In the genomic region with DNA sequence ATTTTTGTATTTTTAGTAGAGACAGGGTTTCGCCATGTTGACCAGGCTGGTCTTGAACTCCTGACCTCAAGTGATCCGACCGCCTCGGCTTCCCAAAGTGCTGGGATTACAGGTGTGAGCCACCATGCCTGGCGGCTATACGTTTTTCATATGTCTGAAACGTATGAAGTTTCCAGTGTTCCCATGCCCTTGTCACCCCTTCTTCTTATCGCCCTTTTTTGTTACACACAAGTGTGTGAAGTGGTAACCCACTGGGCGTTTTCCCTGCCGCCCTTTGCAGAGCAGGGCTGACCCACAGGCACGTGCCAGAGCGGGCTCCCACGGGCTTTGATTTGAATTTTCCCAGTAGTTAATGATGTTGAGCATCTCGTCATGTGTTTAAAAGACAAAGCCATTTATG, we compare ENCODE assay signal across 17 cellular contexts. TPM values are rescaled to one million over a fixed set of nuclear protein-coding genes. Genes with fewer than 3 reads are reported as not detected.
DNase-seq lines count a peak whose midpoint lies in the region; ATAC-seq and TF ChIP-seq lines count a peak whose summit lies in the region.
"Had no signal": no experiment of that assay in that cellular context is flagged by ENCODE, and none has a peak within 500 bp of the region (broad histone marks: within the 10 kb centered on the region; RNA-seq: fewer than 3 reads in every experiment).

No MANE protein-coding gene starts in this region.

- no peak for ATAC-seq in activated CD8-positive, alpha-beta T cell treated with anti-CD3 and anti-CD28 coated beads for 36 hours
- no peak for ATAC-seq in activated CD8-positive, alpha-beta T cell treated with anti-CD3 and anti-CD28 coated beads, Interleukin-2, amount 10 ng/mL, durations not matched to agents 7 days and 5 days
- ATAC-seq in stimulated activated naive CD8-positive, alpha-beta T cell treated with anti-CD3 and anti-CD28 coated beads, Interleukin-15, Interleukin-2, amounts not matched to agents 100 U/mL and 50 U/mL, for 24 hours, result no peak

- H3K27ac Mint-ChIP-seq in activated CD8-positive, alpha-beta T cell treated with anti-CD3 and anti-CD28 coated beads for 36 hours, result peak overlapping the region; percentile 18
- H3K27ac Mint-ChIP-seq in activated CD8-positive, alpha-beta T cell treated with anti-CD3 and anti-CD28 coated beads, Interleukin-2, amount 10 ng/mL, durations not matched to agents 7 days and 5 days, result no peak overlapping the region
- H3K27ac Mint-ChIP-seq in stimulated activated naive CD8-positive, alpha-beta T cell treated with anti-CD3 and anti-CD28 coated beads, Interleukin-15, Interleukin-2, amounts not matched to agents 100 ng/mL and 50 ng/mL, for 24 hours, result peak overlapping the region; percentile 67
- H3K27ac Mint-ChIP-seq: CD14-positive monocyte had no signal

- in situ Hi-C loops in GM13976 (cut with MboI; ENCODE audit: low sequenced_read_pairs, unreplicated experiment), result no loop called here

- CTCF ChIA-PET in activated CD8-positive, alpha-beta T cell treated with anti-CD3 and anti-CD28 coated beads for 36 hours (lab: Charles Lee), result interaction anchor here (1.5 to 1.6 kb wide), 2 partner anchors 41 to 53 kb away, joined by 3 to 9 read pairs; no protein-coding TSS in a partner anchor
- CTCF ChIA-PET in activated CD8-positive, alpha-beta T cell treated with anti-CD3 and anti-CD28 coated beads, Interleukin-2, amount 10 ng/mL, durations not matched to agents 7 days and 5 days (lab: Charles Lee), result interaction anchor here (1.2 to 2.8 kb wide), 2 partner anchors 53 kb away, joined by 3 to 10 read pairs; no protein-coding TSS in a partner anchor

- intact Hi-C loops in activated CD8-positive, alpha-beta T cell treated with anti-CD3 and anti-CD28 coated beads for 36 hours (cut with micrococcal nuclease), result no loop called here

- peaks cover 32% of the 10 kb centered on the region for H3K36me3 Mint-ChIP-seq in activated CD8-positive, alpha-beta T cell treated with anti-CD3 and anti-CD28 coated beads for 36 hours (ENCODE audit: low read depth)
- peaks cover 2% of the 10 kb centered on the region for H3K36me3 Mint-ChIP-seq in activated CD8-positive, alpha-beta T cell treated with anti-CD3 and anti-CD28 coated beads, Interleukin-2, amount 10 ng/mL, durations not matched to agents 7 days and 5 days (ENCODE audit: low read depth)
- H3K36me3 Mint-ChIP-seq in stimulated activated naive CD8-positive, alpha-beta T cell treated with anti-CD3 and anti-CD28 coated beads, Interleukin-15, Interleukin-2, amounts not matched to agents 100 ng/mL and 50 ng/mL, for 24 hours (ENCODE audit: low read depth), result peaks cover 28% of the 10 kb centered on the region

- no peak for DNase-seq in activated CD8-positive, alpha-beta T cell treated with anti-CD3 and anti-CD28 coated beads for 36 hours
- DNase-seq in activated CD8-positive, alpha-beta T cell treated with anti-CD3 and anti-CD28 coated beads, Interleukin-2, amount 10 ng/mL, durations not matched to agents 7 days and 5 days, result no peak
- DNase-seq in stimulated activated naive CD8-positive, alpha-beta T cell treated with anti-CD3 and anti-CD28 coated beads, Interleukin-15, Interleukin-2, amounts not matched to agents 100 U/mL and 50 U/mL, for 24 hours, result no peak
- DNase-seq in mesenteric fat pad (ENCODE audit: low spot score) (peak; percentile 71), NCI-H1105 (lab: John Stamatoyannopoulos, UW) (no peak), GM13976 (ENCODE audit: low spot score) (no peak)
- DNase-seq: COR-L47, DMS153, H7, MG63, NCI-H187 treated with DMSO at 0.1 percent for 48 hours, NCI-H2171, NCI-H82 had no signal

- POLR2A ChIA-PET in activated CD8-positive, alpha-beta T cell treated with anti-CD3 and anti-CD28 coated beads for 36 hours (lab: Charles Lee), result interaction anchor here (1.3 kb wide), 1 partner anchor 214 kb away, joined by 4 read pairs; no protein-coding TSS in a partner anchor
- POLR2A ChIA-PET in activated CD8-positive, alpha-beta T cell treated with anti-CD3 and anti-CD28 coated beads, Interleukin-2, amount 10 ng/mL, durations not matched to agents 7 days and 5 days (lab: Charles Lee), result interaction anchor here (1.8 kb wide), 1 partner anchor 16 kb away, joined by 4 read pairs; no protein-coding TSS in a partner anchor

- peaks cover 28% of the 10 kb centered on the region for H3K9me3 Mint-ChIP-seq in activated CD8-positive, alpha-beta T cell treated with anti-CD3 and anti-CD28 coated beads for 36 hours
- peaks cover 12% of the 10 kb centered on the region for H3K9me3 Mint-ChIP-seq in activated CD8-positive, alpha-beta T cell treated with anti-CD3 and anti-CD28 coated beads, Interleukin-2, amount 10 ng/mL, durations not matched to agents 7 days and 5 days (ENCODE audit: insufficient read depth)
- peaks cover 22% of the 10 kb centered on the region for H3K9me3 Mint-ChIP-seq in stimulated activated naive CD8-positive, alpha-beta T cell treated with anti-CD3 and anti-CD28 coated beads, Interleukin-15, Interleukin-2, amounts not matched to agents 100 ng/mL and 50 ng/mL, for 24 hours

- H3K4me3 Mint-ChIP-seq in activated CD8-positive, alpha-beta T cell treated with anti-CD3 and anti-CD28 coated beads for 36 hours, result no peak overlapping the region
- H3K4me3 Mint-ChIP-seq in activated CD8-positive, alpha-beta T cell treated with anti-CD3 and anti-CD28 coated beads, Interleukin-2, amount 10 ng/mL, durations not matched to agents 7 days and 5 days, result no peak overlapping the region
- no peak overlapping the region for H3K4me3 Mint-ChIP-seq in stimulated activated naive CD8-positive, alpha-beta T cell treated with anti-CD3 and anti-CD28 coated beads, Interleukin-15, Interleukin-2, amounts not matched to agents 100 ng/mL and 50 ng/mL, for 24 hours

- TF ChIP-seq CTCF in activated CD8-positive, alpha-beta T cell treated with anti-CD3 and anti-CD28 coated beads for 36 hours (IDR thresholded peaks at IDR 0.05), result no peak
- TF ChIP-seq CTCF in GM13976 (IDR thresholded peaks at IDR 0.05; ENCODE audit: borderline replicate concordance, control extremely low read depth, extremely low read depth, insufficient read depth, missing control alignments), result no peak

- H3K4me1 Mint-ChIP-seq in activated CD8-positive, alpha-beta T cell treated with anti-CD3 and anti-CD28 coated beads for 36 hours (ENCODE audit: low read depth), result peaks cover 37% of the 10 kb centered on the region
- peaks cover 14% of the 10 kb centered on the region for H3K4me1 Mint-ChIP-seq in activated CD8-positive, alpha-beta T cell treated with anti-CD3 and anti-CD28 coated beads, Interleukin-2, amount 10 ng/mL, durations not matched to agents 7 days and 5 days (ENCODE audit: low read depth)
- H3K4me1 Mint-ChIP-seq in stimulated activated naive CD8-positive, alpha-beta T cell treated with anti-CD3 and anti-CD28 coated beads, Interleukin-15, Interleukin-2, amounts not matched to agents 100 ng/mL and 50 ng/mL, for 24 hours (ENCODE audit: low read depth), result peaks cover 49% of the 10 kb centered on the region

- peaks cover 2% of the 10 kb centered on the region for H3K27me3 Mint-ChIP-seq in activated CD8-positive, alpha-beta T cell treated with anti-CD3 and anti-CD28 coated beads for 36 hours
- peaks cover 2% of the 10 kb centered on the region for H3K27me3 Mint-ChIP-seq in activated CD8-positive, alpha-beta T cell treated with anti-CD3 and anti-CD28 coated beads, Interleukin-2, amount 10 ng/mL, durations not matched to agents 7 days and 5 days (ENCODE audit: low read depth)
- no peaks in the 10 kb centered on the region for H3K27me3 Mint-ChIP-seq in stimulated activated naive CD8-positive, alpha-beta T cell treated with anti-CD3 and anti-CD28 coated beads, Interleukin-15, Interleukin-2, amounts not matched to agents 100 ng/mL and 50 ng/mL, for 24 hours

RNA-seq across cellular contexts. Expression of a gene that starts 17.0 kb away (rescaled TPM):
- total RNA-seq in activated CD8-positive, alpha-beta T cell treated with anti-CD3 and anti-CD28 coated beads for 36 hours, result 100 to 1,000 TPM; 146 to 158 TPM
- total RNA-seq in activated CD8-positive, alpha-beta T cell treated with anti-CD3 and anti-CD28 coated beads, Interleukin-2, amount 10 ng/mL, durations not matched to agents 7 days and 5 days, result 10 to 100 TPM; 45.1 to 45.7 TPM
- total RNA-seq in mesenteric fat pad, result 124 TPM

RNA-seq across cellular contexts. Expression of a gene that starts 35.0 kb away (rescaled TPM):
- under 1 TPM in 1 of 2 experiments, not detected in 1; 0.14 TPM for total RNA-seq in activated CD8-positive, alpha-beta T cell treated with anti-CD3 and anti-CD28 coated beads for 36 hours
- not detected for total RNA-seq in activated CD8-positive, alpha-beta T cell treated with anti-CD3 and anti-CD28 coated beads, Interleukin-2, amount 10 ng/mL, durations not matched to agents 7 days and 5 days
- not detected for total RNA-seq in mesenteric fat pad
- total RNA-seq: A673, H7, NCI-H460 had no signal

RNA-seq across cellular contexts. Expression of a gene that starts 59.1 kb away (rescaled TPM):
- total RNA-seq in activated CD8-positive, alpha-beta T cell treated with anti-CD3 and anti-CD28 coated beads for 36 hours, result 10 to 100 TPM; 26.1 to 28.2 TPM
- total RNA-seq in activated CD8-positive, alpha-beta T cell treated with anti-CD3 and anti-CD28 coated beads, Interleukin-2, amount 10 ng/mL, durations not matched to agents 7 days and 5 days, result 10 to 100 TPM; 58.0 to 58.1 TPM
- 36.5 TPM for total RNA-seq in mesenteric fat pad

RNA-seq across cellular contexts. Expression of a gene that starts 59.3 kb away (rescaled TPM):
- 10 to 100 TPM; 10.7 to 12.0 TPM for total RNA-seq in activated CD8-positive, alpha-beta T cell treated with anti-CD3 and anti-CD28 coated beads for 36 hours
- 10 to 100 TPM; 16.3 to 17.4 TPM for total RNA-seq in activated CD8-positive, alpha-beta T cell treated with anti-CD3 and anti-CD28 coated beads, Interleukin-2, amount 10 ng/mL, durations not matched to agents 7 days and 5 days
- 12.5 TPM for total RNA-seq in mesenteric fat pad
